25 cellular contexts compared by ENCODE assay signal in the genomic region with DNA sequence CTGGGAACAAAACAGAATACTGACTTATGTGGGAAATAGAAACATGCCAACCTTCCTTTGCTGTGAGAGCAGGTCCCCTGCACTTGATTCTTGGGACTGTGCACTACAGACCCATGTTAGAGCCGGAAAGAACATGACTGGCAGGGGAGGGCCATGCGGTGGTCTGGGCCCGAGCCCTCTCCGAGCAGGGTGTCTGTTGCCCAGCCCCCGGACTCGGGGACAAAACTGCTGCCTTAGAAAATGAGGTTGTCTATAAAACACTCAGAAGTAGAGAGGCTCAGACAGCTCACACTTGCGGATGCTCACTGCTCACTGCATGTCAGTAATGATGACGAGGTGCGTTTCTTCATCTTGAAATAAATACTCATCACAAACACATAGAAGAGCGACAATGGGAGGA.
"Had no signal": no experiment of that assay in that cellular context is flagged by ENCODE, and none has a peak within 500 bp of the region (broad histone marks: within the 10 kb centered on the region; RNA-seq: fewer than 3 reads in every experiment).

No MANE protein-coding gene starts in this region.

- H3K4me1 Mint-ChIP-seq: endodermal cell; memory B cell; mesothelial cell of epicardium; naive B cell; stimulated activated memory B cell treated with anti-CD40 and anti-IgM and Interleukin-4, amounts not matched to agents 10 μg/mL and 1 μg/mL and 100 μg/mL, for 72 hours had no signal

- H3K9me3 Mint-ChIP-seq: endodermal cell; memory B cell; mesothelial cell of epicardium; naive B cell; stimulated activated memory B cell treated with anti-CD40 and anti-IgM and Interleukin-4, amounts not matched to agents 10 μg/mL and 1 μg/mL and 100 μg/mL, for 72 hours had no signal

- H3K27me3 Mint-ChIP-seq: memory B cell; stimulated activated memory B cell treated with anti-CD40 and anti-IgM and Interleukin-4, amounts not matched to agents 10 μg/mL and 1 μg/mL and 100 μg/mL, for 72 hours had no signal

- H3K36me3 Mint-ChIP-seq: memory B cell; mesothelial cell of epicardium; naive B cell; stimulated activated memory B cell treated with anti-CD40 and anti-IgM and Interleukin-4, amounts not matched to agents 10 μg/mL and 1 μg/mL and 100 μg/mL, for 72 hours had no signal

- H3K27ac ChIP-seq: dorsolateral prefrontal cortex, epithelial cell of prostate, gastrocnemius medialis, prostate gland, right atrium auricular region, sigmoid colon, thoracic aorta, tibial nerve, upper lobe of left lung, vagina had no signal

- ATAC-seq: esophagus mucosa; gastrocnemius medialis; mucosa of descending colon; stimulated activated memory B cell treated with anti-CD40 and anti-IgM and Interleukin-4, amounts not matched to agents 10 μg/mL and 1 μg/mL and 100 μg/mL, for 72 hours; stimulated activated naive CD8-positive, alpha-beta T cell treated with anti-CD3 and anti-CD28 coated beads, Interleukin-15, Interleukin-2, amounts not matched to agents 100 U/mL and 50 U/mL, for 24 hours had no signal

- H3K4me3 Mint-ChIP-seq: endodermal cell; memory B cell; mesothelial cell of epicardium; nephron progenitor cell; stimulated activated memory B cell treated with anti-CD40 and anti-IgM and Interleukin-4, amounts not matched to agents 10 μg/mL and 1 μg/mL and 100 μg/mL, for 72 hours had no signal

- DNase-seq: dorsolateral prefrontal cortex; effector CD8-positive, alpha-beta T cell; endodermal cell; foreskin fibroblast; gastrocnemius medialis; mucosa of descending colon; naive B cell; nephron progenitor cell; nucleus accumbens; sigmoid colon; stimulated activated CD4-positive, alpha-beta T cell treated with anti-CD3 and anti-CD28 coated beads, Interleukin-4, amount 100 ng/mL, for 4 hours; stimulated activated naive CD8-positive, alpha-beta T cell treated with anti-CD3 and anti-CD28 coated beads, Interleukin-15, Interleukin-2, amounts not matched to agents 100 U/mL and 50 U/mL, for 24 hours; substantia nigra had no signal

- H3K4me3 ChIP-seq: dorsolateral prefrontal cortex, gastrocnemius medialis, lung, mucosa of descending colon, prostate gland, right atrium auricular region, sigmoid colon, thoracic aorta, tibial nerve, upper lobe of left lung, vagina had no signal

- H3K27ac Mint-ChIP-seq: endodermal cell; memory B cell; mesothelial cell of epicardium; naive B cell; nephron progenitor cell; stimulated activated memory B cell treated with anti-CD40 and anti-IgM and Interleukin-4, amounts not matched to agents 10 μg/mL and 1 μg/mL and 100 μg/mL, for 72 hours had no signal
